13 cellular contexts compared by ENCODE assay signal in the genomic region with DNA sequence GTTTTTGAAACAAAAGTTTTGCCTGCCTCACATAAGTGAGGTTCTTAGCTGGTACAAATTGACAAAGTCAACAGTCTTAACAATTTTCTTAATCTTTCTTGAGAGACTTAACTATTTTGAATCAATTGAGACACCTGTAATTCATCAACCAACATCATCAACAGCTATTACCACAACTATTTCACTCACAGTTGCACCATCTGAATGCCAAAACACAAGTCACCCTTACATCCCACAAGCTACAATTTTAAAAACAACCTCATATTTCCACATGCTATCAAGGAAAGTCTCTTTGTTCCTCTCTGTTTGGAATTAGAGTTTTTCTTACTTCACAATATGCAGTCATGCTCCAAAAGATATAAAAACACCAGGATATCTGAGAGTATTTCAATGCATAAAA. TPM values are rescaled to one million over a fixed set of nuclear protein-coding genes. Genes with fewer than 3 reads are reported as not detected.
A peak's percentile ranks its signal among the peaks of the same experiment; 100 is the strongest.
DNase-seq lines count a peak whose midpoint lies in the region; ATAC-seq and TF ChIP-seq lines count a peak whose summit lies in the region.
"Had no signal": no experiment of that assay in that cellular context is flagged by ENCODE, and none has a peak within 500 bp of the region (broad histone marks: within the 10 kb centered on the region; RNA-seq: fewer than 3 reads in every experiment).

No MANE protein-coding gene starts in this region.

- DNase-seq in ACHN (peak; percentile 52), cardiac fibroblast (ENCODE audit: low read depth in 2 of 2) (peak; percentile 49 to 65), mesenchymal stem cell (no peak), SW 1271 (lab: John Stamatoyannopoulos, UW) (no peak), NCI-H1417 treated with DMSO at 0.1 percent for 48 hours (lab: John Stamatoyannopoulos, UW) (no peak)
- DNase-seq in activated T-cell treated with anti-CD3 and anti-CD28 coated beads, Interleukin-2, amount 50 U/mL, for 1 hour, result no peak
- DNase-seq: activated effector memory CD4-positive, alpha-beta T cell treated with anti-CD3 and anti-CD28 coated beads, Interleukin-2, amount 50 U/mL, for 16 hours; DND-41; immature natural killer cell; OCI-M1; stimulated activated CD4-positive, alpha-beta T cell treated with anti-CD3 and anti-CD28 coated beads, Interleukin-12 subunit alpha, Interleukin-12 subunit beta, amount 100 ng/mL, for 4 hours had no signal

- H3K27ac ChIP-seq in HUES48 (ENCODE audit: low read depth, low read length) (no peak overlapping the region), mesenchymal stem cell (ENCODE audit: low read length, poor library complexity, severe bottlenecking) (peak overlapping the region; percentile 35)

- in situ Hi-C loops in ACHN (cut with HindIII; ENCODE audit: low pct_ligation_motif_present, low pct_unique_long_range_greater_than_20kb, low sequenced_read_pairs), result no loop called here

- no peak overlapping the region for H3K9ac ChIP-seq in HUES48 (ENCODE audit: low read depth, low read length)
- peak overlapping the region; percentile 65 for H3K9ac ChIP-seq in mesenchymal stem cell (ENCODE audit: low read length)

- H2BK15ac ChIP-seq in mesenchymal stem cell (ENCODE audit: low read depth, poor library complexity, severe bottlenecking), result no peak overlapping the region

- no peak for ATAC-seq in HG03196 (IDR thresholded peaks at IDR 0.05; ENCODE audit: unreplicated experiment)

- H3K23ac ChIP-seq in mesenchymal stem cell (ENCODE audit: low read length in 2 of 2), result no peak overlapping the region

- peaks cover 49% of the 10 kb centered on the region for H3K4me1 ChIP-seq in HUES48 (ENCODE audit: control insufficient read depth, insufficient read depth, low read length)
- peaks cover 9% of the 10 kb centered on the region for H3K4me1 ChIP-seq in mesenchymal stem cell (ENCODE audit: control insufficient read depth, insufficient read depth, low read depth, low read length)

- H2BK12ac ChIP-seq in mesenchymal stem cell (ENCODE audit: low read length in 2 of 2), result no peak overlapping the region

- no peak for TF ChIP-seq CTCF in cardiac fibroblast (IDR thresholded peaks at IDR 0.05; ENCODE audit: low read depth, low read length)

- peak overlapping the region; percentile 2; the same call in 1 of the 2 replicates for H3K4me3 ChIP-seq in HUES48 (ENCODE audit: low read depth, low read length)
- H3K4me3 ChIP-seq in cardiac fibroblast (replicated peaks in 1 of 2; ENCODE audit: low read depth in 2 of 2, low read length in 2 of 2), result no peak overlapping the region
- peak overlapping the region in 1 of 2 experiments; percentile 26 for H3K4me3 ChIP-seq in mesenchymal stem cell (ENCODE audit: insufficient read depth in 1 of 2, low read depth in 1 of 2, low read length in 2 of 2)

- no peak overlapping the region for H3K18ac ChIP-seq in mesenchymal stem cell (ENCODE audit: low read depth in 1 of 2, low read length in 2 of 2)

- no peak overlapping the region for H2BK120ac ChIP-seq in mesenchymal stem cell (ENCODE audit: low read depth, low read length)

- no peak overlapping the region for H2AK5ac ChIP-seq in mesenchymal stem cell (ENCODE audit: low read length, severe bottlenecking)

- no peaks in the 10 kb centered on the region for H3K27me3 ChIP-seq in HUES48 (ENCODE audit: control insufficient read depth, insufficient read depth, low read length)
- no peaks in the 10 kb centered on the region for H3K27me3 ChIP-seq in mesenchymal stem cell (ENCODE audit: control insufficient read depth in 1 of 2, insufficient read depth in 1 of 2, low read length in 2 of 2)

- H3K79me1 ChIP-seq in mesenchymal stem cell (replicated peaks; ENCODE audit: low read length, poor library complexity, severe bottlenecking), result no peaks in the 10 kb centered on the region

- no peak overlapping the region for H2BK5ac ChIP-seq in mesenchymal stem cell (ENCODE audit: low read depth, low read length, poor library complexity, severe bottlenecking)

- no peak overlapping the region for H4K91ac ChIP-seq in mesenchymal stem cell (ENCODE audit: low read length)

- no peak overlapping the region for H3K4ac ChIP-seq in mesenchymal stem cell (ENCODE audit: low read depth in 1 of 2, low read length in 2 of 2)

- H3K36me3 ChIP-seq in HUES48 (ENCODE audit: control insufficient read depth, insufficient read depth, low read length) (no peaks in the 10 kb centered on the region), mesenchymal stem cell (ENCODE audit: control insufficient read depth in 1 of 2, insufficient read depth in 2 of 2, low read depth in 1 of 2, low read length in 2 of 2) (peaks cover 0 to 2% of the 10 kb centered on the region in 2 experiments)

- H3K4me2 ChIP-seq in mesenchymal stem cell (ENCODE audit: low read length, poor library complexity, severe bottlenecking), result no peak overlapping the region

- H3K9me3 ChIP-seq in HUES48 (ENCODE audit: control insufficient read depth, insufficient read depth, low read length) (no peaks in the 10 kb centered on the region), mesenchymal stem cell (ENCODE audit: control insufficient read depth, low read length) (no peaks in the 10 kb centered on the region)

- H2AFZ ChIP-seq in mesenchymal stem cell (ENCODE audit: low read depth, low read length), result no peak overlapping the region

- H3K14ac ChIP-seq in mesenchymal stem cell (ENCODE audit: low read length in 2 of 2), result no peak overlapping the region

- no peak overlapping the region for H4K8ac ChIP-seq in mesenchymal stem cell (ENCODE audit: low read length)

RNA-seq across cellular contexts. Expression of gene SMURF1, which starts 4.9 kb away (rescaled TPM):
- polyA plus RNA-seq in mesenchymal stem cell (2013, experiment 1 of 2), result 11.8 TPM
- 12.5 TPM for polyA plus RNA-seq in mesenchymal stem cell (2013, experiment 2 of 2)

Comparison
In these comparisons a context has a peak if more than half of its experiments do, and no peak if none do; other contexts are left out.
1. DNase-seq: peak in ACHN (single experiment) and cardiac fibroblast (2 of 2); none in mesenchymal stem cell (single experiment), SW 1271 (0 of 2), NCI-H1417 treated with DMSO at 0.1 percent for 48 hours (single experiment) and activated T-cell treated with anti-CD3 and anti-CD28 coated beads, Interleukin-2, amount 50 U/mL, for 1 hour (single experiment).